13 cellular contexts compared by ENCODE assay signal in genomic region chr20:45342863-45343444, GRCh38. TPM values are rescaled to one million over a fixed set of nuclear protein-coding genes. Genes with fewer than 3 reads are reported as not detected.
DNase-seq lines count a peak whose midpoint lies in the region; ATAC-seq and TF ChIP-seq lines count a peak whose summit lies in the region.
"Had no signal": no experiment of that assay in that cellular context is flagged by ENCODE, and none has a peak within 500 bp of the region (broad histone marks: within the 10 kb centered on the region; RNA-seq: fewer than 3 reads in every experiment).

No MANE protein-coding gene starts in this region.

- POLR2A ChIA-PET in activated CD4-positive, alpha-beta T cell treated with anti-CD3 and anti-CD28 coated beads for 36 hours (lab: Charles Lee) = no interaction called here

- peak overlapping the region; percentile 94 to 98 for H3K27ac ChIP-seq in coronary artery
- H3K27ac ChIP-seq: KMS-11 had no signal

- no peak for TF ChIP-seq CTCF in coronary artery (IDR thresholded peaks at IDR 0.05)
- TF ChIP-seq CTCF in mesothelial cell of epicardium (IDR thresholded peaks at IDR 0.05; ENCODE audit: unreplicated experiment) = no peak
- no peak for TF ChIP-seq CTCF in type B pancreatic cell (conservative IDR thresholded peaks at IDR 0.05)

- DNase-seq in activated CD4-positive, alpha-beta T cell treated with anti-CD3 and anti-CD28 coated beads, Interleukin-2, amount 10 ng/mL, durations not matched to agents 24 days and 14 days = no peak
- no peak for DNase-seq in activated CD4-positive, alpha-beta T cell treated with anti-CD3 and anti-CD28 coated beads for 36 hours
- DNase-seq in coronary artery (ENCODE audit: low spot score) (no peak), mesothelial cell of epicardium (ENCODE audit: low spot score in 2 of 2, unreplicated experiment in 2 of 2) (no peak), type B pancreatic cell (ENCODE audit: extremely low spot score, unreplicated experiment) (no peak), NCI-H1105 (lab: John Stamatoyannopoulos, UW) (no peak), glomerular visceral epithelial cell (ENCODE audit: extremely low spot score) (no peak), CD1c-positive myeloid dendritic cell (ENCODE audit: extremely low spot score) (no peak)
- DNase-seq: activated CD8-positive, alpha-beta T cell treated with anti-CD3 and anti-CD28 coated beads, Interleukin-2, amount 10 ng/mL, durations not matched to agents 7 days and 5 days; stimulated activated CD8-positive, alpha-beta memory T cell treated with anti-CD3 and anti-CD28 coated beads, Interleukin-4, amount 100 ng/mL, for 48 hours had no signal

- intact Hi-C loops in activated CD4-positive, alpha-beta T cell treated with anti-CD3 and anti-CD28 coated beads, Interleukin-2, amount 10 ng/mL, durations not matched to agents 24 days and 14 days (cut with micrococcal nuclease) = no loop called here
- intact Hi-C loops in activated CD4-positive, alpha-beta T cell treated with anti-CD3 and anti-CD28 coated beads for 36 hours (cut with DNase I, micrococcal nuclease) = no loop called here

- CTCF ChIA-PET in activated CD4-positive, alpha-beta T cell treated with anti-CD3 and anti-CD28 coated beads for 36 hours (lab: Charles Lee) = interaction anchor here (1.0 to 7.1 kb wide), 4 partner anchors 10 to 49 kb away, joined by 4 to 45 read pairs (median 5); partner anchors contain the start of gene SYS1

- no peaks in the 10 kb centered on the region for H3K27me3 Mint-ChIP-seq in activated CD4-positive, alpha-beta T cell treated with anti-CD3 and anti-CD28 coated beads, Interleukin-2, amount 10 ng/mL, durations not matched to agents 24 days and 14 days
- H3K27me3 Mint-ChIP-seq in activated CD4-positive, alpha-beta T cell treated with anti-CD3 and anti-CD28 coated beads for 36 hours = peaks cover 3% of the 10 kb centered on the region
- H3K27me3 Mint-ChIP-seq in mesothelial cell of epicardium (ENCODE audit: low read depth) = no peaks in the 10 kb centered on the region
- no peaks in the 10 kb centered on the region for H3K27me3 Mint-ChIP-seq in type B pancreatic cell
- H3K27me3 Mint-ChIP-seq: dendritic cell treated with granulocyte-macrophage colony-stimulating factor and Interleukin-4, amounts not matched to agents 40 ng/mL and 50 ng/mL, for 4 days had no signal

- ATAC-seq in activated CD4-positive, alpha-beta T cell treated with anti-CD3 and anti-CD28 coated beads for 36 hours = no peak
- ATAC-seq: activated CD8-positive, alpha-beta T cell treated with anti-CD3 and anti-CD28 coated beads, Interleukin-2, amount 10 ng/mL, durations not matched to agents 7 days and 5 days had no signal

- peak overlapping the region; percentile 29 for H3K27ac Mint-ChIP-seq in activated CD4-positive, alpha-beta T cell treated with anti-CD3 and anti-CD28 coated beads, Interleukin-2, amount 10 ng/mL, durations not matched to agents 24 days and 14 days
- no peak overlapping the region for H3K27ac Mint-ChIP-seq in activated CD4-positive, alpha-beta T cell treated with anti-CD3 and anti-CD28 coated beads for 36 hours
- H3K27ac Mint-ChIP-seq in mesothelial cell of epicardium = peak overlapping the region; percentile 97
- peak overlapping the region; percentile 96 for H3K27ac Mint-ChIP-seq in type B pancreatic cell
- H3K27ac Mint-ChIP-seq: activated CD8-positive, alpha-beta T cell treated with anti-CD3 and anti-CD28 coated beads, Interleukin-2, amount 10 ng/mL, durations not matched to agents 7 days and 5 days; B cell; dendritic cell treated with granulocyte-macrophage colony-stimulating factor and Interleukin-4, amounts not matched to agents 40 ng/mL and 50 ng/mL, for 4 days had no signal

- H3K4me3 ChIP-seq in coronary artery = peak overlapping the region; percentile 90

- no peaks in the 10 kb centered on the region for H3K9me3 Mint-ChIP-seq in activated CD4-positive, alpha-beta T cell treated with anti-CD3 and anti-CD28 coated beads, Interleukin-2, amount 10 ng/mL, durations not matched to agents 24 days and 14 days
- no peaks in the 10 kb centered on the region for H3K9me3 Mint-ChIP-seq in activated CD4-positive, alpha-beta T cell treated with anti-CD3 and anti-CD28 coated beads for 36 hours (ENCODE audit: low read depth)
- H3K9me3 Mint-ChIP-seq in mesothelial cell of epicardium (no peaks in the 10 kb centered on the region), type B pancreatic cell (no peaks in the 10 kb centered on the region)
- H3K9me3 Mint-ChIP-seq: dendritic cell treated with granulocyte-macrophage colony-stimulating factor and Interleukin-4, amounts not matched to agents 40 ng/mL and 50 ng/mL, for 4 days had no signal

- peak overlapping the region; percentile 34 for H3K4me3 Mint-ChIP-seq in activated CD4-positive, alpha-beta T cell treated with anti-CD3 and anti-CD28 coated beads, Interleukin-2, amount 10 ng/mL, durations not matched to agents 24 days and 14 days
- no peak overlapping the region for H3K4me3 Mint-ChIP-seq in activated CD4-positive, alpha-beta T cell treated with anti-CD3 and anti-CD28 coated beads for 36 hours
- H3K4me3 Mint-ChIP-seq in mesothelial cell of epicardium (peak overlapping the region; percentile 13), type B pancreatic cell (peak overlapping the region; percentile 96)
- H3K4me3 Mint-ChIP-seq: activated CD8-positive, alpha-beta T cell treated with anti-CD3 and anti-CD28 coated beads, Interleukin-2, amount 10 ng/mL, durations not matched to agents 7 days and 5 days; B cell; dendritic cell treated with granulocyte-macrophage colony-stimulating factor and Interleukin-4, amounts not matched to agents 40 ng/mL and 50 ng/mL, for 4 days had no signal

- H3K36me3 Mint-ChIP-seq in activated CD4-positive, alpha-beta T cell treated with anti-CD3 and anti-CD28 coated beads, Interleukin-2, amount 10 ng/mL, durations not matched to agents 24 days and 14 days (ENCODE audit: low read depth) = peaks cover 63% of the 10 kb centered on the region
- peaks cover 8% of the 10 kb centered on the region for H3K36me3 Mint-ChIP-seq in activated CD4-positive, alpha-beta T cell treated with anti-CD3 and anti-CD28 coated beads for 36 hours (ENCODE audit: low read depth)
- H3K36me3 Mint-ChIP-seq in mesothelial cell of epicardium (peaks cover 2% of the 10 kb centered on the region), type B pancreatic cell (peaks cover 8% of the 10 kb centered on the region)

- peaks cover 65% of the 10 kb centered on the region for H3K4me1 Mint-ChIP-seq in activated CD4-positive, alpha-beta T cell treated with anti-CD3 and anti-CD28 coated beads, Interleukin-2, amount 10 ng/mL, durations not matched to agents 24 days and 14 days
- H3K4me1 Mint-ChIP-seq in activated CD4-positive, alpha-beta T cell treated with anti-CD3 and anti-CD28 coated beads for 36 hours = peaks cover 35% of the 10 kb centered on the region
- H3K4me1 Mint-ChIP-seq in mesothelial cell of epicardium (peaks cover 87% of the 10 kb centered on the region), type B pancreatic cell (ENCODE audit: unreplicated experiment) (peaks cover 78% of the 10 kb centered on the region)

RNA-seq across cellular contexts. Expression of gene SDC4, which starts 5.3 kb away (rescaled TPM):
- 177 and 185 TPM in 2 replicates for total RNA-seq in activated CD4-positive, alpha-beta T cell treated with anti-CD3 and anti-CD28 coated beads, Interleukin-2, amount 10 ng/mL, durations not matched to agents 24 days and 14 days
- 10 to 100 TPM; 24.0 to 31.0 TPM for total RNA-seq in activated CD4-positive, alpha-beta T cell treated with anti-CD3 and anti-CD28 coated beads for 36 hours
- total RNA-seq in mesothelial cell of epicardium (44.3 to 46.7 TPM (median 46.7 TPM) in 3 replicates), type B pancreatic cell (ENCODE audit: low replicate concordance) (67.2 and 133 TPM in 2 replicates)
- total RNA-seq: B cell had no signal

RNA-seq across cellular contexts. Expression of gene SYS1, which starts 20.0 kb away (rescaled TPM):
- 24.4 and 26.2 TPM in 2 replicates for total RNA-seq in activated CD4-positive, alpha-beta T cell treated with anti-CD3 and anti-CD28 coated beads, Interleukin-2, amount 10 ng/mL, durations not matched to agents 24 days and 14 days
- 10 to 100 TPM; 16.1 to 26.1 TPM for total RNA-seq in activated CD4-positive, alpha-beta T cell treated with anti-CD3 and anti-CD28 coated beads for 36 hours
- total RNA-seq in mesothelial cell of epicardium (25.6 to 27.2 TPM (median 26.7 TPM) in 3 replicates), type B pancreatic cell (ENCODE audit: low replicate concordance) (29.2 and 47.4 TPM in 2 replicates)

RNA-seq across cellular contexts. Expression of gene MATN4, which starts 34.9 kb away (rescaled TPM):
- total RNA-seq in activated CD4-positive, alpha-beta T cell treated with anti-CD3 and anti-CD28 coated beads, Interleukin-2, amount 10 ng/mL, durations not matched to agents 24 days and 14 days = 1.2 and 1.5 TPM in 2 replicates
- total RNA-seq in activated CD4-positive, alpha-beta T cell treated with anti-CD3 and anti-CD28 coated beads for 36 hours = under 1 TPM; 0.35 to 0.48 TPM
- total RNA-seq in mesothelial cell of epicardium = 0.11 TPM in 1 of 3 replicates, not detected in the others
- 0.75 TPM in 1 of 2 replicates, not detected in the other for total RNA-seq in type B pancreatic cell (ENCODE audit: low replicate concordance)
- total RNA-seq: B cell had no signal

RNA-seq across cellular contexts. Expression of gene TP53TG5, which starts 35.2 kb away (rescaled TPM):
- 0.12 TPM in 1 of 2 replicates, not detected in the other for total RNA-seq in activated CD4-positive, alpha-beta T cell treated with anti-CD3 and anti-CD28 coated beads, Interleukin-2, amount 10 ng/mL, durations not matched to agents 24 days and 14 days
- total RNA-seq in activated CD4-positive, alpha-beta T cell treated with anti-CD3 and anti-CD28 coated beads for 36 hours = under 1 TPM; 0.40 to 0.80 TPM
- 0.47 to 0.69 TPM in 2 of 3 replicates, not detected in the other for total RNA-seq in mesothelial cell of epicardium
- total RNA-seq in type B pancreatic cell (ENCODE audit: low replicate concordance) = 0.57 TPM in 1 of 2 replicates, not detected in the other
- total RNA-seq: B cell had no signal

RNA-seq across cellular contexts. Expression of gene RBPJL, which starts 36.3 kb away (rescaled TPM):
- not detected in 2 replicates for total RNA-seq in activated CD4-positive, alpha-beta T cell treated with anti-CD3 and anti-CD28 coated beads, Interleukin-2, amount 10 ng/mL, durations not matched to agents 24 days and 14 days
- total RNA-seq in activated CD4-positive, alpha-beta T cell treated with anti-CD3 and anti-CD28 coated beads for 36 hours = not detected
- not detected in 3 replicates for total RNA-seq in mesothelial cell of epicardium
- total RNA-seq in type B pancreatic cell (ENCODE audit: low replicate concordance) = not detected in 2 replicates
- total RNA-seq: activated CD8-positive, alpha-beta T cell treated with anti-CD3 and anti-CD28 coated beads, Interleukin-2, amount 10 ng/mL, durations not matched to agents 7 days and 5 days; B cell had no signal
